ENCODE assay signal across 8 cellular contexts in the genomic region with DNA sequence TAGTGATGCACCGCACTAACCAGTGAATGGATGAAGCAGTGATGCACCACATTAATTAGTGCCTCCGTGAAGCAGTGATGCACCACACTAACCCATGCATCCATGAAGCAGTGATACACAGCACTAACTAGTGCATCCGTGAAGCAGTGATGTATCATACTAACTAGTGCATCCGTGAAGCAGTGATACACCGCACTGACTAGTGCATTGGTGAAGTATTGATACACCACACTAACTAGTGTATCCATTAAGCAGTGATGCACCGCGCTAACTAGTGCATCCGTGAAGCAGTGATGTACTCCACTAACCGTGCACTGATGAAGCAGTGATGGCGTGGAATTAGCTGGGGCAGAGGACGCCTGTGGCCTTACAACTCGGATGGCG.
A peak's percentile ranks its signal among the peaks of the same experiment; 100 is the strongest.
DNase-seq lines count a peak whose midpoint lies in the region; ATAC-seq and TF ChIP-seq lines count a peak whose summit lies in the region.

No MANE protein-coding gene starts in this region.

- intact Hi-C loops in HCT116 (cut with micrococcal nuclease) = no loop called here

- peaks cover 0 to 15% (median 8%) of the 10 kb centered on the region in 4 donors for H3K4me1 Mint-ChIP-seq in CD4-positive, CD25-positive, alpha-beta regulatory T cell
- H3K4me1 Mint-ChIP-seq in endodermal cell = peaks cover 22% of the 10 kb centered on the region
- H3K4me1 Mint-ChIP-seq in osteocyte (ENCODE audit: unreplicated experiment) = peaks cover 9% of the 10 kb centered on the region

- no peak for ATAC-seq in CD4-positive, CD25-positive, alpha-beta regulatory T cell (ENCODE audit: low read depth in 2 of 2)
- no peak for ATAC-seq in HCT116

- H3K4me2 ChIP-seq in HCT116 (ENCODE audit: low read length) = peak overlapping the region; percentile 75

- in situ Hi-C loops in ACHN (cut with HindIII; ENCODE audit: low pct_ligation_motif_present, low pct_unique_long_range_greater_than_20kb, low sequenced_read_pairs) = no loop called here

- no peaks in the 10 kb centered on the region for H4K20me1 ChIP-seq in HCT116 (ENCODE audit: insufficient read depth)

- 56 to 74% methylated on average over 8 to 13 of the region's 13 CpGs for WGBS in endodermal cell (ENCODE audit: insufficient coverage in 1 of 2, insufficient read length in 1 of 2), 2 experiments

- no peaks in the 10 kb centered on the region for H3K36me3 Mint-ChIP-seq in CD4-positive, CD25-positive, alpha-beta regulatory T cell
- H3K36me3 Mint-ChIP-seq in endodermal cell (ENCODE audit: low read depth) (no peaks in the 10 kb centered on the region), osteocyte (ENCODE audit: unreplicated experiment) (no peaks in the 10 kb centered on the region)

- CTCF ChIA-PET in HCT116 (lab: Charles Lee) = no interaction called here

- peaks cover 3% of the 10 kb centered on the region for H3K4me1 ChIP-seq in CD4-positive, CD25-positive, alpha-beta regulatory T cell (ENCODE audit: control insufficient read depth, insufficient read depth, low read length, poor library complexity, severe bottlenecking)
- H3K4me1 ChIP-seq in HCT116 (ENCODE audit: control insufficient read depth in 1 of 2, insufficient read depth in 2 of 2, low read length in 2 of 2) (peaks cover 14 to 16% of the 10 kb centered on the region in 2 experiments; a peak in 3 of 4 replicates), endodermal cell (ENCODE audit: control insufficient read depth, insufficient read depth, low read length) (peaks cover 9% of the 10 kb centered on the region)

- no peak for DNase-seq in CD4-positive, CD25-positive, alpha-beta regulatory T cell
- no peak for DNase-seq in HCT116 (ENCODE audit: low read depth, low spot score)
- no peak for DNase-seq in endodermal cell
- DNase-seq in osteocyte (ENCODE audit: extremely low spot score, unreplicated experiment) = no peak
- no peak for DNase-seq in stimulated activated CD4-positive, alpha-beta T cell treated with anti-CD3 and anti-CD28 coated beads, Interleukin-4, amount 100 ng/mL, for 4 hours
- no peak for DNase-seq in GM19238 (ENCODE audit: insufficient read length, low spot score)
- no peak for DNase-seq in SKM-1 (lab: John Stamatoyannopoulos, UW; ENCODE audit: unreplicated experiment)
- DNase-seq in ACHN = no peak

- no peaks in the 10 kb centered on the region for H3K9me3 Mint-ChIP-seq in CD4-positive, CD25-positive, alpha-beta regulatory T cell
- H3K9me3 Mint-ChIP-seq in endodermal cell = no peaks in the 10 kb centered on the region
- no peaks in the 10 kb centered on the region for H3K9me3 Mint-ChIP-seq in osteocyte (ENCODE audit: unreplicated experiment)

- H3K9me3 ChIP-seq in CD4-positive, CD25-positive, alpha-beta regulatory T cell (ENCODE audit: control insufficient read depth in 2 of 2, low read length in 2 of 2) = no peaks in the 10 kb centered on the region
- H3K9me3 ChIP-seq in HCT116 (ENCODE audit: control insufficient read depth in 1 of 2, insufficient read depth in 1 of 2, low read depth in 1 of 2, low read length in 2 of 2) = no peaks in the 10 kb centered on the region
- H3K9me3 ChIP-seq in endodermal cell (ENCODE audit: control insufficient read depth, low read length) = no peaks in the 10 kb centered on the region

- peaks cover 55% of the 10 kb centered on the region for H3K27me3 Mint-ChIP-seq in CD4-positive, CD25-positive, alpha-beta regulatory T cell
- H3K27me3 Mint-ChIP-seq in endodermal cell (ENCODE audit: insufficient read depth) (peaks cover 42% of the 10 kb centered on the region), osteocyte (ENCODE audit: unreplicated experiment) (peaks cover 60% of the 10 kb centered on the region)

- H3K4me3 ChIP-seq in CD4-positive, CD25-positive, alpha-beta regulatory T cell (ENCODE audit: low read depth, low read length) = no peak overlapping the region
- peak overlapping the region in 1 of 2 experiments; percentile 48; a peak in 3 of 4 replicates for H3K4me3 ChIP-seq in HCT116 (replicated peaks in 1 of 2; ENCODE audit: low read depth in 1 of 2, low read length in 2 of 2)
- H3K4me3 ChIP-seq in endodermal cell (ENCODE audit: low read length) = peak overlapping the region; percentile 65

- no peak for TF ChIP-seq CTCF in HCT116 (IDR thresholded peaks at IDR 0.05 in 2 of 3, conservative IDR thresholded peaks at IDR 0.05 in 1 of 3; ENCODE audit: borderline replicate concordance in 1 of 3, insufficient read depth in 1 of 3, low read depth in 2 of 3, low read length in 2 of 3)
- no peak for TF ChIP-seq CTCF in endodermal cell (conservative IDR thresholded peaks at IDR 0.05)
- TF ChIP-seq CTCF in osteocyte (IDR thresholded peaks at IDR 0.05) = no peak

- H3K27ac ChIP-seq in CD4-positive, CD25-positive, alpha-beta regulatory T cell (ENCODE audit: insufficient read depth, low read length, poor library complexity, severe bottlenecking) = no peak overlapping the region
- H3K27ac ChIP-seq in HCT116 (ENCODE audit: low read depth, low read length) (no peak overlapping the region), endodermal cell (ENCODE audit: low read depth, low read length) (no peak overlapping the region)

- H2AFZ ChIP-seq in HCT116 (ENCODE audit: low read depth, low read length, poor library complexity, severe bottlenecking) = no peak overlapping the region

- H3K79me2 ChIP-seq in HCT116 (ENCODE audit: insufficient read depth, low read length) = no peaks in the 10 kb centered on the region

- H3K27ac Mint-ChIP-seq in CD4-positive, CD25-positive, alpha-beta regulatory T cell = peak overlapping the region in 1 of 3 donors; percentile 25
- no peak overlapping the region for H3K27ac Mint-ChIP-seq in endodermal cell
- no peak overlapping the region for H3K27ac Mint-ChIP-seq in osteocyte (ENCODE audit: unreplicated experiment)

- H3K9ac ChIP-seq in HCT116 (ENCODE audit: low read length) = no peak overlapping the region
- H3K9ac ChIP-seq in endodermal cell (ENCODE audit: extremely low read depth, low read length, poor library complexity, severe bottlenecking) = no peak overlapping the region

- no peak for TF ChIP-seq POLR2A in HCT116 (IDR thresholded peaks at IDR 0.05; ENCODE audit: borderline replicate concordance, extremely low read depth, insufficient read depth, insufficient read length)

- TF ChIP-seq RAD21 in HCT116 (IDR thresholded peaks at IDR 0.05; ENCODE audit: low read depth) = no peak

- H3K4me3 Mint-ChIP-seq in CD4-positive, CD25-positive, alpha-beta regulatory T cell = peak overlapping the region in 3 of 4 donors; percentile 63 to 82 (median 70)
- H3K4me3 Mint-ChIP-seq in endodermal cell = peak overlapping the region; percentile 46
- peak overlapping the region; percentile 53 for H3K4me3 Mint-ChIP-seq in osteocyte (ENCODE audit: unreplicated experiment)

- BruUV-seq in HCT116 (replicated peaks; lab: Mats Ljungman, UMichigan) = no TSS peak

- peaks cover 4% of the 10 kb centered on the region for H3K27me3 ChIP-seq in CD4-positive, CD25-positive, alpha-beta regulatory T cell (ENCODE audit: control insufficient read depth, insufficient read depth, low read length)
- H3K27me3 ChIP-seq in HCT116 (ENCODE audit: insufficient read depth, low read length) = peaks cover 10% of the 10 kb centered on the region; the same call in 1 of the 2 replicates
- H3K27me3 ChIP-seq in endodermal cell (ENCODE audit: control insufficient read depth, insufficient read depth, low read length, poor library complexity, severe bottlenecking) = no peaks in the 10 kb centered on the region

- POLR2A ChIA-PET in HCT116 (lab: Charles Lee) = no interaction called here

- no peaks in the 10 kb centered on the region for H3K36me3 ChIP-seq in CD4-positive, CD25-positive, alpha-beta regulatory T cell (ENCODE audit: control insufficient read depth, insufficient read depth, low read length)
- H3K36me3 ChIP-seq in HCT116 (ENCODE audit: control insufficient read depth in 1 of 2, insufficient read depth in 2 of 2, low read length in 2 of 2) (no peaks in the 10 kb centered on the region), endodermal cell (ENCODE audit: control insufficient read depth, insufficient read depth, low read length) (no peaks in the 10 kb centered on the region)

- no peaks in the 10 kb centered on the region for H3K9me2 ChIP-seq in HCT116 (ENCODE audit: insufficient read depth)

- RAD21 ChIA-PET in HCT116 (lab: Charles Lee; ENCODE audit: low non-redundant PET in 1 of 2, low total read pairs in 2 of 2, uncharacterized antibody in 2 of 2, unreplicated experiment in 2 of 2) = no interaction called here

TF ChIP-seq in HCT116, 20 proteins besides CTCF, POLR2A, EP300 and RAD21:
- TF ChIP-seq EGR1 (IDR thresholded peaks at IDR 0.05; ENCODE audit: low read depth) (no peak), ZFX (IDR thresholded peaks at IDR 0.05) (no peak), EZH2 (IDR thresholded peaks at IDR 0.05) (no peak), SP1 (IDR thresholded peaks at IDR 0.05; ENCODE audit: low read depth) (no peak), YY1 (IDR thresholded peaks at IDR 0.05; ENCODE audit: extremely low read depth, insufficient replicate concordance, low read depth, low read length) (no peak), CBX3 (IDR thresholded peaks at IDR 0.05; ENCODE audit: low read depth) (no peak), EZH2phosphoT487 (IDR thresholded peaks at IDR 0.05; ENCODE audit: borderline replicate concordance) (no peak), ZNF274 (IDR thresholded peaks at IDR 0.05; ENCODE audit: low read depth, low read length) (no peak)
- TF ChIP-seq, protein P1, sequence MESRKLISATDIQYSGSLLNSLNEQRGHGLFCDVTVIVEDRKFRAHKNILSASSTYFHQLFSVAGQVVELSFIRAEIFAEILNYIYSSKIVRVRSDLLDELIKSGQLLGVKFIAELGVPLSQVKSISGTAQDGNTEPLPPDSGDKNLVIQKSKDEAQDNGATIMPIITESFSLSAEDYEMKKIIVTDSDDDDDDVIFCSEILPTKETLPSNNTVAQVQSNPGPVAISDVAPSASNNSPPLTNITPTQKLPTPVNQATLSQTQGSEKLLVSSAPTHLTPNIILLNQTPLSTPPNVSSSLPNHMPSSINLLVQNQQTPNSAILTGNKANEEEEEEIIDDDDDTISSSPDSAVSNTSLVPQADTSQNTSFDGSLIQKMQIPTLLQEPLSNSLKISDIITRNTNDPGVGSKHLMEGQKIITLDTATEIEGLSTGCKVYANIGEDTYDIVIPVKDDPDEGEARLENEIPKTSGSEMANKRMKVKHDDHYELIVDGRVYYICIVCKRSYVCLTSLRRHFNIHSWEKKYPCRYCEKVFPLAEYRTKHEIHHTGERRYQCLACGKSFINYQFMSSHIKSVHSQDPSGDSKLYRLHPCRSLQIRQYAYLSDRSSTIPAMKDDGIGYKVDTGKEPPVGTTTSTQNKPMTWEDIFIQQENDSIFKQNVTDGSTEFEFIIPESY (IDR thresholded peaks at IDR 0.05; ENCODE audit: extremely low read depth, insufficient replicate concordance, low read length) = no peak
- TF ChIP-seq, protein P2, sequence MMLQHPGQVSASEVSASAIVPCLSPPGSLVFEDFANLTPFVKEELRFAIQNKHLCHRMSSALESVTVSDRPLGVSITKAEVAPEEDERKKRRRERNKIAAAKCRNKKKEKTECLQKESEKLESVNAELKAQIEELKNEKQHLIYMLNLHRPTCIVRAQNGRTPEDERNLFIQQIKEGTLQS (IDR thresholded peaks at IDR 0.05) = no peak
